ENCODE assay signal across 1 cellular context in the genomic region with DNA sequence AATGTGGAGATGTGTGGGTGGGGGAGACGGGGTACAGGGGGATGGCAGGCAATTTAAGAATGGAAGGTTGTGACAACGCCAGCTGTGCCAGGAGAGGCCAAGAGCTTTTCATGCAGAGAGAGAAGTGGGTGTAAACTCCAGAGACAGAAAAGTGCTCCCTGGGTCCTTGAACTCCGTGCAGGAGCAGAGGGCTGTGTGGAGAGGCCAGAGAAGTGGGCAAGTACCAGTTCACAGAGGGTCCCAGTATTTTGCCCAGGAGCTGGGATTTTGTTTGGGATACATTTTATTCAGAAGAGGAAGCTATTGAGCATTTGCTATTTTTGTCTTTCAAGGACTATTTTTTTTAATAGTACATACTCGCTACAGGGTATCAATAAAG.
TF ChIP-seq lines count a peak whose summit lies in the region.

No MANE protein-coding gene starts in this region.

TF ChIP-seq in HEK293, 187 proteins besides CTCF, POLR2A, EP300 and RAD21:
- peak; percentile 41; the same call in 1 of the 2 replicates for TF ChIP-seq ZFHX2 (tag by site-specific recombination; conservative IDR thresholded peaks at IDR 0.05)
- no peak for TF ChIP-seq ZNF610 (tag by site-specific recombination; IDR thresholded peaks at IDR 0.05; ENCODE audit: borderline replicate concordance)
- no peak for TF ChIP-seq ZNF132 (tag by site-specific recombination; IDR thresholded peaks at IDR 0.05; ENCODE audit: borderline replicate concordance)
- TF ChIP-seq ZNF138 (tag by site-specific recombination; IDR thresholded peaks at IDR 0.05; ENCODE audit: borderline replicate concordance) = no peak
- TF ChIP-seq PRDM1 (tag by site-specific recombination; IDR thresholded peaks at IDR 0.05) = peak; percentile 1; the same call in 1 of the 2 replicates
